In genomic region chr2:120205901-120206581, GRCh38 we compare ENCODE assay signal across 9 cellular contexts. TPM values are rescaled to one million over a fixed set of nuclear protein-coding genes. Genes with fewer than 3 reads are reported as not detected.
A peak's percentile ranks its signal among the peaks of the same experiment; 100 is the strongest.
DNase-seq lines count a peak whose midpoint lies in the region; ATAC-seq and TF ChIP-seq lines count a peak whose summit lies in the region.
"Had no signal": no experiment of that assay in that cellular context is flagged by ENCODE, and none has a peak within 500 bp of the region (broad histone marks: within the 10 kb centered on the region; RNA-seq: fewer than 3 reads in every experiment).

No MANE protein-coding gene starts in this region.

- H3K9ac ChIP-seq in colonic mucosa (ENCODE audit: low read depth in 2 of 2, low read length in 2 of 2) = no peak overlapping the region

- H3K27ac ChIP-seq in Panc1 (ENCODE audit: low read length) (no peak overlapping the region), colonic mucosa (no peak overlapping the region), caudate nucleus (ENCODE audit: low read depth, low read length) (no peak overlapping the region)

- no peaks in the 10 kb centered on the region for H3K9me3 ChIP-seq in Panc1 (ENCODE audit: control insufficient read depth, insufficient read depth, low read depth, low read length)
- no peaks in the 10 kb centered on the region for H3K9me3 ChIP-seq in colonic mucosa

- DNase-seq in NCI-H345 (lab: John Stamatoyannopoulos, UW) (peak; percentile 7), NCI-H345 treated with DMSO at 0.1 percent for 48 hours (lab: John Stamatoyannopoulos, UW; ENCODE audit: unreplicated experiment) (no peak), Panc1 (ENCODE audit: low read depth, low spot score) (no peak), colonic mucosa (peak; percentile 54), caudate nucleus (lab: John Stamatoyannopoulos, UW) (no peak), NCI-H524 treated with DMSO at 0.1 percent for 48 hours (lab: John Stamatoyannopoulos, UW) (no peak)
- DNase-seq in stimulated activated CD4-positive, alpha-beta T cell treated with anti-CD3 and anti-CD28 coated beads, Interleukin-1b, Interleukin-23, amount 100 ng/mL, for 48 hours = peak; percentile 48
- DNase-seq: left cardiac atrium had no signal

- intact Hi-C loops in Panc1 (cut with micrococcal nuclease; ENCODE audit: unreplicated experiment) (no loop called here), colonic mucosa (cut with DNase I) (loop anchor here (10.0 kb wide), 1 partner anchor 109 kb away; no protein-coding TSS in a partner anchor)

- H3K4me3 ChIP-seq in Panc1 (ENCODE audit: low read depth in 2 of 2, low read length in 2 of 2) (no peak overlapping the region), colonic mucosa (no peak overlapping the region)

- BruUV-seq in Panc1 (replicated peaks; lab: Mats Ljungman, UMichigan) = no TSS peak

- in situ Hi-C loops in Panc1 (cut with HindIII; ENCODE audit: low pct_unique_long_range_greater_than_20kb, low sequenced_read_pairs) = no loop called here

- CTCF ChIA-PET in Panc1 (lab: Charles Lee) = no interaction called here

- ATAC-seq in Panc1 (peak; percentile 48; the same call in 1 of the 2 replicates), HG02763 (IDR thresholded peaks at IDR 0.05; ENCODE audit: unreplicated experiment) (no peak)

- H3K36me3 ChIP-seq in Panc1 (ENCODE audit: control insufficient read depth, insufficient read depth, low read length) (no peaks in the 10 kb centered on the region), colonic mucosa (no peaks in the 10 kb centered on the region)

- peak; percentile 73 for TF ChIP-seq CTCF in Panc1 (IDR thresholded peaks at IDR 0.05)
- peak; percentile 40 for TF ChIP-seq CTCF in colonic mucosa (IDR thresholded peaks at IDR 0.05)

- no peaks in the 10 kb centered on the region for H3K27me3 ChIP-seq in Panc1 (ENCODE audit: control insufficient read depth, insufficient read depth, low read length)
- no peaks in the 10 kb centered on the region for H3K27me3 ChIP-seq in colonic mucosa

- POLR2A ChIA-PET in Panc1 (lab: Charles Lee) = no interaction called here

- H3K4me1 ChIP-seq in Panc1 (ENCODE audit: control insufficient read depth, insufficient read depth, low read length) (no peaks in the 10 kb centered on the region), colonic mucosa (no peaks in the 10 kb centered on the region)

RNA-seq across cellular contexts. Expression of gene TMEM185B, which starts 17.2 kb away (rescaled TPM):
- 54.6 TPM for total RNA-seq in Panc1 (2021; ENCODE audit: unreplicated experiment)
- polyA plus RNA-seq in Panc1 (2012; ENCODE audit: insufficient read length) = 50.8 TPM
- total RNA-seq in colonic mucosa = 10 to 100 TPM; 14.4 to 16.5 TPM

RNA-seq across cellular contexts. Expression of gene RALB, which starts 46.6 kb away (rescaled TPM):
- 47.8 TPM for total RNA-seq in Panc1 (2021; ENCODE audit: unreplicated experiment)
- polyA plus RNA-seq in Panc1 (2012; ENCODE audit: insufficient read length) = 68.5 TPM
- total RNA-seq in colonic mucosa = 10 to 100 TPM; 71.8 to 93.4 TPM

Comparison
In these comparisons a context has a peak if more than half of its experiments do, and no peak if none do; other contexts are left out.
1. DNase-seq: peak in NCI-H345 (single experiment), colonic mucosa (single experiment) and stimulated activated CD4-positive, alpha-beta T cell treated with anti-CD3 and anti-CD28 coated beads, Interleukin-1b, Interleukin-23, amount 100 ng/mL, for 48 hours (single experiment); none in NCI-H345 treated with DMSO at 0.1 percent for 48 hours (single experiment), Panc1 (single experiment), caudate nucleus (0 of 61) and NCI-H524 treated with DMSO at 0.1 percent for 48 hours (single experiment).